9 cellular contexts compared by ENCODE assay signal in the genomic region with DNA sequence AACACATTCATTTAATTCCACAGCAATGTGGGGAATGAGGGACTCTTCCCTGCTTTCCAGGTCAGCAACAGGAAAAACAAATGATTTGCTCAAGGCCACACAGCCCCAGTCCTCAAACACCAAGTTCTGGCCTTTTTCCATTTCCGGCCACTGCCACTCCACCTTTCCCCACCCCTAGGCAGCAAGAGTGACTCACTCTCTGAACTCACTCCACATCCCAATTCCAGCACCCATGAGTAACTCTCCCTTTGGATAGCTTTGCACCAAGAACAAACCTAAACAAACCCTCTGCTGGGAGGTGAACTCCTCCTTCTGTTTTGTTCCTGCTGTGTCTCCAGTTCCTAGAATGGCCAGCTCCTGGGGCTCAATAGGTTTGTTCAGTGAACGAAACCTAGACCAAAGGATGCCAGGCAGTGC. TPM values are rescaled to one million over a fixed set of nuclear protein-coding genes. Genes with fewer than 3 reads are reported as not detected.
DNase-seq lines count a peak whose midpoint lies in the region; ATAC-seq and TF ChIP-seq lines count a peak whose summit lies in the region.
"Had no signal": no experiment of that assay in that cellular context is flagged by ENCODE, and none has a peak within 500 bp of the region (broad histone marks: within the 10 kb centered on the region; RNA-seq: fewer than 3 reads in every experiment).

No MANE protein-coding gene starts in this region.

- in situ Hi-C loops in ACHN (cut with HindIII; ENCODE audit: low pct_ligation_motif_present, low pct_unique_long_range_greater_than_20kb, low sequenced_read_pairs) (no loop called here), HAP-1 (cut with MboI; ENCODE audit: low sequenced_read_pairs) (loop anchor here (5.0 kb wide), 2 partner anchors 218 to 293 kb away; no protein-coding TSS in a partner anchor)

- DNase-seq in ACHN: peak; percentile 94
- DNase-seq in dermis blood vessel endothelial cell: peak; percentile 77
- DNase-seq in mucosa of gallbladder (ENCODE audit: low spot score): peak; percentile 31
- DNase-seq in SKM-1 (lab: John Stamatoyannopoulos, UW; ENCODE audit: unreplicated experiment): no peak
- DNase-seq in HAP-1 (ENCODE audit: low spot score in 2 of 2): no peak
- DNase-seq in CD1c-positive myeloid dendritic cell (ENCODE audit: extremely low spot score): no peak
- DNase-seq: DMS79 had no signal

- no peaks in the 10 kb centered on the region for H3K27me3 ChIP-seq in HAP-1 (ENCODE audit: low read depth)

- peak; percentile 84 for TF ChIP-seq EP300 in Ishikawa (IDR thresholded peaks at IDR 0.05; ENCODE audit: borderline replicate concordance)

- TF ChIP-seq RAD21 in Ishikawa (IDR thresholded peaks at IDR 0.05; ENCODE audit: low read depth): no peak; the same call in 1 of the 2 replicates

- H3K9me3 ChIP-seq in HAP-1: no peaks in the 10 kb centered on the region

- H3K36me3 ChIP-seq in HAP-1 (replicated peaks): no peaks in the 10 kb centered on the region

- H3K4me3 ChIP-seq in HAP-1: no peak overlapping the region

- ATAC-seq in GM19035 (IDR thresholded peaks at IDR 0.05; ENCODE audit: unreplicated experiment): no peak

- peaks cover 8% of the 10 kb centered on the region for H3K4me1 ChIP-seq in HAP-1

TF ChIP-seq in Ishikawa, 13 proteins besides CTCF, POLR2A, EP300 and RAD21:
- TF ChIP-seq, protein P1, sequence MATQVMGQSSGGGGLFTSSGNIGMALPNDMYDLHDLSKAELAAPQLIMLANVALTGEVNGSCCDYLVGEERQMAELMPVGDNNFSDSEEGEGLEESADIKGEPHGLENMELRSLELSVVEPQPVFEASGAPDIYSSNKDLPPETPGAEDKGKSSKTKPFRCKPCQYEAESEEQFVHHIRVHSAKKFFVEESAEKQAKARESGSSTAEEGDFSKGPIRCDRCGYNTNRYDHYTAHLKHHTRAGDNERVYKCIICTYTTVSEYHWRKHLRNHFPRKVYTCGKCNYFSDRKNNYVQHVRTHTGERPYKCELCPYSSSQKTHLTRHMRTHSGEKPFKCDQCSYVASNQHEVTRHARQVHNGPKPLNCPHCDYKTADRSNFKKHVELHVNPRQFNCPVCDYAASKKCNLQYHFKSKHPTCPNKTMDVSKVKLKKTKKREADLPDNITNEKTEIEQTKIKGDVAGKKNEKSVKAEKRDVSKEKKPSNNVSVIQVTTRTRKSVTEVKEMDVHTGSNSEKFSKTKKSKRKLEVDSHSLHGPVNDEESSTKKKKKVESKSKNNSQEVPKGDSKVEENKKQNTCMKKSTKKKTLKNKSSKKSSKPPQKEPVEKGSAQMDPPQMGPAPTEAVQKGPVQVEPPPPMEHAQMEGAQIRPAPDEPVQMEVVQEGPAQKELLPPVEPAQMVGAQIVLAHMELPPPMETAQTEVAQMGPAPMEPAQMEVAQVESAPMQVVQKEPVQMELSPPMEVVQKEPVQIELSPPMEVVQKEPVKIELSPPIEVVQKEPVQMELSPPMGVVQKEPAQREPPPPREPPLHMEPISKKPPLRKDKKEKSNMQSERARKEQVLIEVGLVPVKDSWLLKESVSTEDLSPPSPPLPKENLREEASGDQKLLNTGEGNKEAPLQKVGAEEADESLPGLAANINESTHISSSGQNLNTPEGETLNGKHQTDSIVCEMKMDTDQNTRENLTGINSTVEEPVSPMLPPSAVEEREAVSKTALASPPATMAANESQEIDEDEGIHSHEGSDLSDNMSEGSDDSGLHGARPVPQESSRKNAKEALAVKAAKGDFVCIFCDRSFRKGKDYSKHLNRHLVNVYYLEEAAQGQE (IDR thresholded peaks at IDR 0.05; ENCODE audit: low read depth): 0 out of 2 replicates have a peak, but pooled peaks have one; percentile 15
- TF ChIP-seq CREB1 (IDR thresholded peaks at IDR 0.05; ENCODE audit: low read depth) (no peak), FOXM1 (IDR thresholded peaks at IDR 0.05; ENCODE audit: borderline replicate concordance, low read depth) (peak; percentile 80), CEBPB (IDR thresholded peaks at IDR 0.05) (0 out of 2 replicates have a peak, but pooled peaks have one; percentile 32), TCF12 (IDR thresholded peaks at IDR 0.05; ENCODE audit: low read depth) (peak; percentile 84), YY1 (IDR thresholded peaks at IDR 0.05; ENCODE audit: low read depth) (peak; percentile 60), NFIC (IDR thresholded peaks at IDR 0.05) (peak; percentile 88), TEAD4 (IDR thresholded peaks at IDR 0.05) (no peak; the same call in 1 of the 2 replicates), ZBTB7A (IDR thresholded peaks at IDR 0.05; ENCODE audit: low read depth) (peak; percentile 34; the same call in 1 of the 2 replicates), EGR1 (IDR thresholded peaks at IDR 0.05) (no peak), TAF1 (IDR thresholded peaks at IDR 0.05; ENCODE audit: low read depth) (no peak)
- TF ChIP-seq, protein P2, sequence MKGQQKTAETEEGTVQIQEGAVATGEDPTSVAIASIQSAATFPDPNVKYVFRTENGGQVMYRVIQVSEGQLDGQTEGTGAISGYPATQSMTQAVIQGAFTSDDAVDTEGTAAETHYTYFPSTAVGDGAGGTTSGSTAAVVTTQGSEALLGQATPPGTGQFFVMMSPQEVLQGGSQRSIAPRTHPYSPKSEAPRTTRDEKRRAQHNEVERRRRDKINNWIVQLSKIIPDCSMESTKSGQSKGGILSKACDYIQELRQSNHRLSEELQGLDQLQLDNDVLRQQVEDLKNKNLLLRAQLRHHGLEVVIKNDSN (IDR thresholded peaks at IDR 0.05): no peak
- TF ChIP-seq, protein P3, sequence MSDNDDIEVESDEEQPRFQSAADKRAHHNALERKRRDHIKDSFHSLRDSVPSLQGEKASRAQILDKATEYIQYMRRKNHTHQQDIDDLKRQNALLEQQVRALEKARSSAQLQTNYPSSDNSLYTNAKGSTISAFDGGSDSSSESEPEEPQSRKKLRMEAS (IDR thresholded peaks at IDR 0.05): peak; percentile 78; the same call in 1 of the 2 replicates

RNA-seq across cellular contexts. Expression of a gene that starts 30.4 kb away (rescaled TPM):
- total RNA-seq in dermis blood vessel endothelial cell (0.09 TPM in 1 of 2 replicates, not detected in the other), mucosa of gallbladder (64.9 TPM)

Comparison
In these comparisons a context has a peak if more than half of its experiments do, and no peak if none do; other contexts are left out.
1. DNase-seq: peak in ACHN (single experiment), dermis blood vessel endothelial cell (single experiment) and mucosa of gallbladder (single experiment); none in SKM-1 (single experiment), HAP-1 (0 of 2) and CD1c-positive myeloid dendritic cell (single experiment).
2. RNA of a gene that starts 30.4 kb away (total RNA-seq): 64.9 TPM in mucosa of gallbladder (single experiment); 0.09 TPM in dermis blood vessel endothelial cell; every median in the first group is over 10 times any median in the second.